In genomic region chr21:43325968-43326367, GRCh38 we compare ENCODE assay signal across 19 cellular contexts.
DNase-seq lines count a peak whose midpoint lies in the region; ATAC-seq and TF ChIP-seq lines count a peak whose summit lies in the region.
"Had no signal": no experiment of that assay in that cellular context is flagged by ENCODE, and none has a peak within 500 bp of the region (broad histone marks: within the 10 kb centered on the region; RNA-seq: fewer than 3 reads in every experiment).

No MANE protein-coding gene starts in this region.

- POLR2A ChIA-PET in activated CD8-positive, alpha-beta T cell treated with anti-CD3 and anti-CD28 coated beads, Interleukin-2, amount 10 ng/mL, durations not matched to agents 7 days and 5 days (lab: Charles Lee), result no interaction called here

- no peaks in the 10 kb centered on the region for H3K36me3 Mint-ChIP-seq in activated CD8-positive, alpha-beta memory T cell treated with anti-CD3 and anti-CD28 coated beads, Interleukin-2, amount 10 ng/mL, durations not matched to agents 7 days and 5 days
- H3K36me3 Mint-ChIP-seq in activated CD8-positive, alpha-beta T cell treated with anti-CD3 and anti-CD28 coated beads, Interleukin-2, amount 10 ng/mL, durations not matched to agents 7 days and 5 days (ENCODE audit: low read depth), result no peaks in the 10 kb centered on the region
- no peaks in the 10 kb centered on the region for H3K36me3 Mint-ChIP-seq in progenitor cell of endocrine pancreas (ENCODE audit: insufficient read depth)

- no peak for TF ChIP-seq CTCF in progenitor cell of endocrine pancreas (IDR thresholded peaks at IDR 0.05; ENCODE audit: unreplicated experiment)

- peaks cover 11% of the 10 kb centered on the region for H3K27me3 Mint-ChIP-seq in activated CD8-positive, alpha-beta memory T cell treated with anti-CD3 and anti-CD28 coated beads, Interleukin-2, amount 10 ng/mL, durations not matched to agents 7 days and 5 days
- peaks cover 4% of the 10 kb centered on the region for H3K27me3 Mint-ChIP-seq in activated CD8-positive, alpha-beta T cell treated with anti-CD3 and anti-CD28 coated beads, Interleukin-2, amount 10 ng/mL, durations not matched to agents 7 days and 5 days (ENCODE audit: low read depth)
- H3K27me3 Mint-ChIP-seq in progenitor cell of endocrine pancreas, result peaks cover 24% of the 10 kb centered on the region

- no peak overlapping the region for H3K27ac Mint-ChIP-seq in activated CD8-positive, alpha-beta memory T cell treated with anti-CD3 and anti-CD28 coated beads, Interleukin-2, amount 10 ng/mL, durations not matched to agents 7 days and 5 days
- H3K27ac Mint-ChIP-seq in activated CD8-positive, alpha-beta T cell treated with anti-CD3 and anti-CD28 coated beads, Interleukin-2, amount 10 ng/mL, durations not matched to agents 7 days and 5 days, result no peak overlapping the region
- H3K27ac Mint-ChIP-seq in progenitor cell of endocrine pancreas, result no peak overlapping the region
- H3K27ac Mint-ChIP-seq: activated T-helper 2 cell treated with anti-CD3 and anti-CD28 coated beads, Interferon-gamma antibody, Interleukin-2, Interleukin-4, amounts not matched to agents 10 μg/mL and 5 μg/mL and 100 μg/mL, durations not matched to agents 14 hours and 24 hours and 36 hours had no signal

- no peak overlapping the region for H3K4me3 Mint-ChIP-seq in activated CD8-positive, alpha-beta memory T cell treated with anti-CD3 and anti-CD28 coated beads, Interleukin-2, amount 10 ng/mL, durations not matched to agents 7 days and 5 days
- H3K4me3 Mint-ChIP-seq in activated CD8-positive, alpha-beta T cell treated with anti-CD3 and anti-CD28 coated beads, Interleukin-2, amount 10 ng/mL, durations not matched to agents 7 days and 5 days, result no peak overlapping the region
- H3K4me3 Mint-ChIP-seq in progenitor cell of endocrine pancreas (ENCODE audit: low read depth), result no peak overlapping the region
- H3K4me3 Mint-ChIP-seq: neural crest cell had no signal

- ATAC-seq in activated CD8-positive, alpha-beta memory T cell treated with anti-CD3 and anti-CD28 coated beads, Interleukin-2, amount 10 ng/mL, durations not matched to agents 7 days and 5 days, result peak; percentile 43
- ATAC-seq in activated CD8-positive, alpha-beta T cell treated with anti-CD3 and anti-CD28 coated beads, Interleukin-2, amount 10 ng/mL, durations not matched to agents 7 days and 5 days, result no peak
- ATAC-seq in stimulated activated naive CD8-positive, alpha-beta T cell treated with anti-CD3 and anti-CD28 coated beads, Interleukin-15, Interleukin-2, amounts not matched to agents 100 U/mL and 50 U/mL, for 24 hours, result peak; percentile 34
- ATAC-seq: HCT116 had no signal

- H3K9me3 Mint-ChIP-seq in activated CD8-positive, alpha-beta memory T cell treated with anti-CD3 and anti-CD28 coated beads, Interleukin-2, amount 10 ng/mL, durations not matched to agents 7 days and 5 days (ENCODE audit: low read depth), result no peaks in the 10 kb centered on the region
- H3K9me3 Mint-ChIP-seq in activated CD8-positive, alpha-beta T cell treated with anti-CD3 and anti-CD28 coated beads, Interleukin-2, amount 10 ng/mL, durations not matched to agents 7 days and 5 days (ENCODE audit: insufficient read depth), result no peaks in the 10 kb centered on the region
- no peaks in the 10 kb centered on the region for H3K9me3 Mint-ChIP-seq in progenitor cell of endocrine pancreas (ENCODE audit: low read depth)
- H3K9me3 Mint-ChIP-seq: activated T-helper 2 cell treated with anti-CD3 and anti-CD28 coated beads, Interferon-gamma antibody, Interleukin-2, Interleukin-4, amounts not matched to agents 10 μg/mL and 5 μg/mL and 100 μg/mL, durations not matched to agents 14 hours and 24 hours and 36 hours; neural crest cell had no signal

- H3K4me1 Mint-ChIP-seq in activated CD8-positive, alpha-beta memory T cell treated with anti-CD3 and anti-CD28 coated beads, Interleukin-2, amount 10 ng/mL, durations not matched to agents 7 days and 5 days, result peaks cover 9% of the 10 kb centered on the region
- H3K4me1 Mint-ChIP-seq in activated CD8-positive, alpha-beta T cell treated with anti-CD3 and anti-CD28 coated beads, Interleukin-2, amount 10 ng/mL, durations not matched to agents 7 days and 5 days (ENCODE audit: low read depth), result peaks cover 16% of the 10 kb centered on the region
- H3K4me1 Mint-ChIP-seq in progenitor cell of endocrine pancreas (ENCODE audit: low read depth), result peaks cover 5% of the 10 kb centered on the region

- peak; percentile 48 for DNase-seq in activated CD8-positive, alpha-beta memory T cell treated with anti-CD3 and anti-CD28 coated beads, Interleukin-2, amount 10 ng/mL, durations not matched to agents 7 days and 5 days
- no peak for DNase-seq in activated CD8-positive, alpha-beta memory T cell treated with anti-CD3 and anti-CD28 coated beads, Interleukin-2, amount 50 U/mL, for 4 hours
- DNase-seq in NCI-H526 (lab: John Stamatoyannopoulos, UW), result peak; percentile 27 to 69
- DNase-seq in activated CD8-positive, alpha-beta T cell treated with anti-CD3 and anti-CD28 coated beads, Interleukin-2, amount 10 ng/mL, durations not matched to agents 7 days and 5 days, result peak; percentile 41
- no peak for DNase-seq in stimulated activated naive CD8-positive, alpha-beta T cell treated with anti-CD3 and anti-CD28 coated beads, Interleukin-15, Interleukin-2, amounts not matched to agents 100 U/mL and 50 U/mL, for 24 hours
- DNase-seq in progenitor cell of endocrine pancreas (ENCODE audit: low spot score, unreplicated experiment), result no peak
- no peak for DNase-seq in effector CD4-positive, alpha-beta T cell
- DNase-seq in NCI-H2107 (lab: John Stamatoyannopoulos, UW), result no peak
- DNase-seq: aorta; DND-41; hypothalamus; kidney; NCI-H226; SJCRH30; stimulated activated naive CD4-positive, alpha-beta T cell; T1000 had no signal

- CTCF ChIA-PET in activated CD8-positive, alpha-beta memory T cell treated with anti-CD3 and anti-CD28 coated beads, Interleukin-2, amount 10 ng/mL, durations not matched to agents 7 days and 5 days (lab: Charles Lee), result interaction anchor here (2.9 kb wide), 1 partner anchor 11 kb away, joined by 11 read pairs; no protein-coding TSS in a partner anchor
- CTCF ChIA-PET in activated CD8-positive, alpha-beta T cell treated with anti-CD3 and anti-CD28 coated beads, Interleukin-2, amount 10 ng/mL, durations not matched to agents 7 days and 5 days (lab: Charles Lee), result interaction anchor here (1.6 kb wide), 1 partner anchor 11 kb away, joined by 6 read pairs; no protein-coding TSS in a partner anchor

Comparison
In these comparisons a context has a peak if more than half of its experiments do, and no peak if none do; other contexts are left out.
1. DNase-seq: peak in activated CD8-positive, alpha-beta memory T cell treated with anti-CD3 and anti-CD28 coated beads, Interleukin-2, amount 10 ng/mL, durations not matched to agents 7 days and 5 days (single experiment), NCI-H526 (2 of 2) and activated CD8-positive, alpha-beta T cell treated with anti-CD3 and anti-CD28 coated beads, Interleukin-2, amount 10 ng/mL, durations not matched to agents 7 days and 5 days (single experiment); none in activated CD8-positive, alpha-beta memory T cell treated with anti-CD3 and anti-CD28 coated beads, Interleukin-2, amount 50 U/mL, for 4 hours (single experiment), stimulated activated naive CD8-positive, alpha-beta T cell treated with anti-CD3 and anti-CD28 coated beads, Interleukin-15, Interleukin-2, amounts not matched to agents 100 U/mL and 50 U/mL, for 24 hours (single experiment), progenitor cell of endocrine pancreas (single experiment), effector CD4-positive, alpha-beta T cell (single experiment) and NCI-H2107 (single experiment).